In genomic region chr10:38094923-38095574, GRCh38 we compare ENCODE assay signal across 8 cellular contexts. TPM values are rescaled to one million over a fixed set of nuclear protein-coding genes. Genes with fewer than 3 reads are reported as not detected.
A peak's percentile ranks its signal among the peaks of the same experiment; 100 is the strongest.
DNase-seq lines count a peak whose midpoint lies in the region; ATAC-seq, FAIRE-seq and TF ChIP-seq lines count a peak whose summit lies in the region.

No MANE protein-coding gene starts in this region.

- CTCF ChIA-PET in activated CD4-positive, alpha-beta T cell treated with anti-CD3 and anti-CD28 coated beads for 36 hours (lab: Charles Lee), result interaction anchor here (0.9 to 1.4 kb wide), 2 partner anchors 83 to 118 kb away, joined by 3 to 4 read pairs; partner anchors contain the start of gene ZNF25

- POLR2A ChIA-PET in activated CD4-positive, alpha-beta T cell treated with anti-CD3 and anti-CD28 coated beads for 36 hours (lab: Charles Lee), result no interaction called here

- no peak for TF ChIP-seq POLR2A in suprapubic skin (IDR thresholded peaks at IDR 0.05)

- no peak for TF ChIP-seq EP300 in suprapubic skin (IDR thresholded peaks at IDR 0.05)

- peak; percentile 14 for DNase-seq in activated CD4-positive, alpha-beta T cell treated with anti-CD3 and anti-CD28 coated beads for 36 hours
- DNase-seq in activated CD4-positive, alpha-beta T cell treated with anti-CD3 and anti-CD28 coated beads for 48 hours, result no peak
- DNase-seq in activated naive CD8-positive, alpha-beta T cell treated with anti-CD3 and anti-CD28 coated beads for 36 hours, result no peak
- DNase-seq in kidney (peak; percentile 67), suprapubic skin (ENCODE audit: low spot score in 2 of 2) (no peak), NCI-H1092 (lab: John Stamatoyannopoulos, UW) (no peak), NCI-H1436 treated with DMSO at 0.1 percent for 48 hours (lab: John Stamatoyannopoulos, UW) (no peak)
- no peak for DNase-seq in effector CD4-positive, alpha-beta T cell

- H3K27ac ChIP-seq in kidney (ENCODE audit: low read depth in 2 of 2, low read length in 2 of 2) (peak overlapping the region in 1 of 2 donors; percentile 85), suprapubic skin (peak overlapping the region; percentile 79)

- H3K9me3 ChIP-seq in kidney (ENCODE audit: control insufficient read depth in 1 of 2, low read length in 2 of 2), result no peaks in the 10 kb centered on the region
- no peaks in the 10 kb centered on the region for H3K9me3 ChIP-seq in suprapubic skin

- H3K4me1 ChIP-seq in kidney (ENCODE audit: control insufficient read depth in 1 of 2, insufficient read depth in 1 of 2, low read depth in 1 of 2, low read length in 2 of 2) (peaks cover 3 to 11% of the 10 kb centered on the region in 2 donors), suprapubic skin (peaks cover 15% of the 10 kb centered on the region)

- no peaks in the 10 kb centered on the region for H3K27me3 ChIP-seq in suprapubic skin

- peaks cover 31% of the 10 kb centered on the region for H3K4me1 Mint-ChIP-seq in activated CD4-positive, alpha-beta T cell treated with anti-CD3 and anti-CD28 coated beads for 36 hours
- peaks cover 23% of the 10 kb centered on the region for H3K4me1 Mint-ChIP-seq in activated naive CD8-positive, alpha-beta T cell treated with anti-CD3 and anti-CD28 coated beads for 36 hours

- FAIRE-seq in kidney (lab: Jason Lieb, UNC), result no peak

- intact Hi-C loops in activated CD4-positive, alpha-beta T cell treated with anti-CD3 and anti-CD28 coated beads for 36 hours (cut with DNase I, micrococcal nuclease), result loop anchor here (1.0 to 5.0 kb wide), 7 partner anchors 43 to 308 kb away; partner anchors contain the start of genes ZNF248 (in 2 of the 2), ZNF25 (in 2 of the 2) and ZNF33A (in 2 of the 2)
- intact Hi-C loops in kidney (cut with DNase I), result no loop called here

- H3K9ac ChIP-seq in kidney (ENCODE audit: low read length in 2 of 2), result peak overlapping the region; percentile 88 to 91

- H3K9me3 Mint-ChIP-seq in activated CD4-positive, alpha-beta T cell treated with anti-CD3 and anti-CD28 coated beads for 36 hours (ENCODE audit: low read depth), result peaks cover 22% of the 10 kb centered on the region
- H3K9me3 Mint-ChIP-seq in activated naive CD8-positive, alpha-beta T cell treated with anti-CD3 and anti-CD28 coated beads for 36 hours, result peaks cover 20% of the 10 kb centered on the region

- H3K4me3 Mint-ChIP-seq in activated CD4-positive, alpha-beta T cell treated with anti-CD3 and anti-CD28 coated beads for 36 hours, result peak overlapping the region; percentile 85
- peak overlapping the region; percentile 90 for H3K4me3 Mint-ChIP-seq in activated naive CD8-positive, alpha-beta T cell treated with anti-CD3 and anti-CD28 coated beads for 36 hours

- peaks cover 52% of the 10 kb centered on the region for H3K36me3 Mint-ChIP-seq in activated CD4-positive, alpha-beta T cell treated with anti-CD3 and anti-CD28 coated beads for 36 hours (ENCODE audit: low read depth)
- peaks cover 51% of the 10 kb centered on the region for H3K36me3 Mint-ChIP-seq in activated naive CD8-positive, alpha-beta T cell treated with anti-CD3 and anti-CD28 coated beads for 36 hours

- no peak for ATAC-seq in activated CD4-positive, alpha-beta T cell treated with anti-CD3 and anti-CD28 coated beads for 36 hours

- peaks cover 8 to 31% of the 10 kb centered on the region in 2 donors for H3K36me3 ChIP-seq in kidney (ENCODE audit: control insufficient read depth in 1 of 2, insufficient read depth in 2 of 2, low read length in 2 of 2)
- peaks cover 37% of the 10 kb centered on the region for H3K36me3 ChIP-seq in suprapubic skin

- TF ChIP-seq CTCF in kidney (IDR thresholded peaks at IDR 0.05; ENCODE audit: borderline replicate concordance, extremely low read depth, insufficient read depth) (no peak), suprapubic skin (IDR thresholded peaks at IDR 0.05) (no peak)

- H3K4me3 ChIP-seq in kidney (ENCODE audit: low read length in 2 of 2) (peak overlapping the region; percentile 80 to 96), suprapubic skin (peak overlapping the region; percentile 86)

- WGBS in suprapubic skin, result 49% methylated on average over 22 of the region's 22 CpGs

- H3K27ac Mint-ChIP-seq in activated CD4-positive, alpha-beta T cell treated with anti-CD3 and anti-CD28 coated beads for 36 hours, result peak overlapping the region; percentile 90
- peak overlapping the region; percentile 93 for H3K27ac Mint-ChIP-seq in activated naive CD8-positive, alpha-beta T cell treated with anti-CD3 and anti-CD28 coated beads for 36 hours

- no peaks in the 10 kb centered on the region for H3K27me3 Mint-ChIP-seq in activated CD4-positive, alpha-beta T cell treated with anti-CD3 and anti-CD28 coated beads for 36 hours
- H3K27me3 Mint-ChIP-seq in activated naive CD8-positive, alpha-beta T cell treated with anti-CD3 and anti-CD28 coated beads for 36 hours, result no peaks in the 10 kb centered on the region

RNA-seq across cellular contexts. Expression of gene ZNF37A, which starts 0.9 kb away (rescaled TPM):
- total RNA-seq in activated CD4-positive, alpha-beta T cell treated with anti-CD3 and anti-CD28 coated beads for 36 hours, result 10 to 100 TPM; 24.1 to 25.5 TPM
- 10 to 100 TPM; 19.0 to 19.2 TPM for total RNA-seq in activated naive CD8-positive, alpha-beta T cell treated with anti-CD3 and anti-CD28 coated beads for 36 hours
- total RNA-seq in kidney (18.8 TPM), suprapubic skin (10 to 100 TPM in 2 of 4 donors, 1 to 10 TPM in 2; 7.3 to 25.3 (median 8.9) TPM)
- polyA plus RNA-seq in kidney (ENCODE audit: insufficient read depth, low read depth, low replicate concordance), result 4.0 TPM

Comparison
In these comparisons a context has a peak if more than half of its experiments do, and no peak if none do; other contexts are left out.
1. DNase-seq: peak in activated CD4-positive, alpha-beta T cell treated with anti-CD3 and anti-CD28 coated beads for 36 hours (single experiment) and kidney (single experiment); none in activated CD4-positive, alpha-beta T cell treated with anti-CD3 and anti-CD28 coated beads for 48 hours (single experiment), activated naive CD8-positive, alpha-beta T cell treated with anti-CD3 and anti-CD28 coated beads for 36 hours (single experiment), suprapubic skin (0 of 2), effector CD4-positive, alpha-beta T cell (single experiment), NCI-H1092 (single experiment) and NCI-H1436 treated with DMSO at 0.1 percent for 48 hours (single experiment).